Comparison of ENCODE assay signal across 28 cellular contexts in genomic region chr14:101619484-101619883, GRCh38. TPM values are rescaled to one million over a fixed set of nuclear protein-coding genes. Genes with fewer than 3 reads are reported as not detected.
"Had no signal": no experiment of that assay in that cellular context is flagged by ENCODE, and none has a peak within 500 bp of the region (broad histone marks: within the 10 kb centered on the region; RNA-seq: fewer than 3 reads in every experiment).

No MANE protein-coding gene starts in this region.

- H3K27me3 ChIP-seq: ascending aorta, breast epithelium, colonic mucosa, foreskin keratinocyte, gastrocnemius medialis had no signal

- H3K36me3 Mint-ChIP-seq: activated naive CD4-positive, alpha-beta T cell treated with anti-CD3 and anti-CD28 coated beads, Interleukin-2, amount 50 U/mL, for 72 hours; activated naive CD8-positive, alpha-beta T cell treated with anti-CD3 and anti-CD28 coated beads, Interleukin-2, amount 10 ng/mL, durations not matched to agents 7 days and 5 days; brain had no signal

- H3K4me1 Mint-ChIP-seq: activated CD4-positive, alpha-beta T cell treated with anti-CD3 and anti-CD28 coated beads for 36 hours; activated CD4-positive, alpha-beta T cell treated with anti-CD3 and anti-CD28 coated beads, Interleukin-2, amount 10 ng/mL, durations not matched to agents 7 days and 5 days; activated T-helper 17 cell treated with anti-CD3 and anti-CD28 coated beads, Interleukin-2, amount 50 U/mL, for 72 hours had no signal

- H3K4me3 ChIP-seq: ascending aorta, breast epithelium, cardiac muscle cell, colonic mucosa, gastrocnemius medialis had no signal

- H3K9me3 Mint-ChIP-seq: activated CD4-positive, alpha-beta T cell treated with anti-CD3 and anti-CD28 coated beads, Interleukin-2, amount 10 ng/mL, durations not matched to agents 7 days and 5 days; activated CD8-positive, alpha-beta T cell treated with anti-CD3 and anti-CD28 coated beads for 36 hours; activated naive CD4-positive, alpha-beta T cell treated with anti-CD3 and anti-CD28 coated beads for 36 hours; activated naive CD4-positive, alpha-beta T cell treated with anti-CD3 and anti-CD28 coated beads, Interleukin-2, amount 50 U/mL, for 72 hours; activated naive CD8-positive, alpha-beta T cell treated with anti-CD3 and anti-CD28 coated beads, Interleukin-2, amount 10 ng/mL, durations not matched to agents 7 days and 5 days; activated T-cell treated with anti-CD3 and anti-CD28 coated beads, Interleukin-2, amount 50 U/mL, for 4 hours; activated T-helper 17 cell treated with anti-CD3 and anti-CD28 coated beads, Interleukin-2, amount 50 U/mL, for 72 hours had no signal

- H3K4me3 Mint-ChIP-seq: activated CD4-positive, alpha-beta T cell treated with anti-CD3 and anti-CD28 coated beads for 36 hours; activated CD4-positive, alpha-beta T cell treated with anti-CD3 and anti-CD28 coated beads, Interleukin-2, amount 10 ng/mL, durations not matched to agents 7 days and 5 days; activated CD8-positive, alpha-beta T cell treated with anti-CD3 and anti-CD28 coated beads for 36 hours; activated naive CD4-positive, alpha-beta T cell treated with anti-CD3 and anti-CD28 coated beads for 36 hours; activated naive CD8-positive, alpha-beta T cell treated with anti-CD3 and anti-CD28 coated beads, Interleukin-2, amount 10 ng/mL, durations not matched to agents 7 days and 5 days; activated T-cell treated with anti-CD3 and anti-CD28 coated beads, Interleukin-2, amount 50 U/mL, for 4 hours; activated T-helper 17 cell treated with anti-CD3 and anti-CD28 coated beads, Interleukin-2, amount 50 U/mL, for 72 hours; brain; T-helper 17 cell had no signal

- H3K36me3 ChIP-seq: ascending aorta, breast epithelium, cardiac muscle cell, colonic mucosa, gastrocnemius medialis had no signal

- H3K4me1 ChIP-seq: ascending aorta, breast epithelium, colonic mucosa, foreskin keratinocyte, gastrocnemius medialis had no signal

- H3K27ac ChIP-seq: ascending aorta, breast epithelium, cardiac muscle cell, colonic mucosa, foreskin keratinocyte, gastrocnemius medialis had no signal

- DNase-seq: activated CD4-positive, alpha-beta T cell treated with anti-CD3 and anti-CD28 coated beads for 36 hours; activated CD4-positive, alpha-beta T cell treated with anti-CD3 and anti-CD28 coated beads, Interleukin-2, amount 10 ng/mL, durations not matched to agents 7 days and 5 days; activated CD4-positive, alpha-beta T cell treated with anti-CD3 and anti-CD28 coated beads, Interleukin-2, amount 50 U/mL, for 4 hours; activated CD4-positive, CD25-positive, alpha-beta regulatory T cell; activated CD4-positive, CD25-positive, alpha-beta regulatory T cell treated with anti-CD3 and anti-CD28 coated beads, Interleukin-2, amount 50 U/mL, for 72 hours; activated CD8-positive, alpha-beta memory T cell treated with anti-CD3 and anti-CD28 coated beads for 24 hours; activated CD8-positive, alpha-beta T cell treated with anti-CD3 and anti-CD28 coated beads for 36 hours; activated effector memory CD4-positive, alpha-beta T cell treated with Interleukin-2 at 50 U/mL for 16 hours; activated naive CD4-positive, alpha-beta T cell treated with anti-CD3 and anti-CD28 coated beads for 36 hours; activated naive CD8-positive, alpha-beta T cell treated with anti-CD3 and anti-CD28 coated beads, Interleukin-2, amount 10 ng/mL, durations not matched to agents 7 days and 5 days; activated T-cell treated with anti-CD3 and anti-CD28 coated beads, Interleukin-2, amount 50 U/mL, for 4 hours; central memory CD4-positive, alpha-beta T cell; cerebellar nuclear complex; colonic mucosa; effector CD8-positive, alpha-beta T cell; foreskin keratinocyte; gastrocnemius medialis; T-helper 1 cell; T-helper 17 cell had no signal

- H3K27ac Mint-ChIP-seq: activated CD4-positive, alpha-beta T cell treated with anti-CD3 and anti-CD28 coated beads for 36 hours; activated CD4-positive, alpha-beta T cell treated with anti-CD3 and anti-CD28 coated beads, Interleukin-2, amount 10 ng/mL, durations not matched to agents 7 days and 5 days; activated CD8-positive, alpha-beta T cell treated with anti-CD3 and anti-CD28 coated beads for 36 hours; activated naive CD4-positive, alpha-beta T cell treated with anti-CD3 and anti-CD28 coated beads for 36 hours; activated naive CD4-positive, alpha-beta T cell treated with anti-CD3 and anti-CD28 coated beads, Interleukin-2, amount 50 U/mL, for 72 hours; activated naive CD8-positive, alpha-beta T cell treated with anti-CD3 and anti-CD28 coated beads, Interleukin-2, amount 10 ng/mL, durations not matched to agents 7 days and 5 days; activated T-helper 17 cell treated with anti-CD3 and anti-CD28 coated beads, Interleukin-2, amount 50 U/mL, for 72 hours; brain; T-helper 17 cell had no signal

- ATAC-seq: activated CD4-positive, alpha-beta T cell treated with anti-CD3 and anti-CD28 coated beads for 36 hours; activated CD8-positive, alpha-beta T cell treated with anti-CD3 and anti-CD28 coated beads for 36 hours; activated naive CD4-positive, alpha-beta T cell treated with anti-CD3 and anti-CD28 coated beads, Interleukin-2, amount 50 U/mL, for 72 hours; activated T-cell treated with anti-CD3 and anti-CD28 coated beads, Interleukin-2, amount 50 U/mL, for 4 hours; activated T-helper 17 cell treated with anti-CD3 and anti-CD28 coated beads, Interleukin-2, amount 50 U/mL, for 72 hours; esophagus mucosa; foreskin keratinocyte; gastrocnemius medialis; T-helper 17 cell had no signal

- H3K9me3 ChIP-seq: ascending aorta, breast epithelium, colonic mucosa, gastrocnemius medialis had no signal

RNA-seq across cellular contexts. Expression of gene DIO3, which starts 58.2 kb away (rescaled TPM):
- total RNA-seq: activated CD4-positive, alpha-beta T cell treated with anti-CD3 and anti-CD28 coated beads for 36 hours; activated CD4-positive, alpha-beta T cell treated with anti-CD3 and anti-CD28 coated beads, Interleukin-2, amount 10 ng/mL, durations not matched to agents 7 days and 5 days; activated CD8-positive, alpha-beta T cell treated with anti-CD3 and anti-CD28 coated beads for 36 hours; activated naive CD4-positive, alpha-beta T cell treated with anti-CD3 and anti-CD28 coated beads for 36 hours; activated naive CD4-positive, alpha-beta T cell treated with anti-CD3 and anti-CD28 coated beads, Interleukin-2, amount 50 U/mL, for 72 hours; activated naive CD8-positive, alpha-beta T cell treated with anti-CD3 and anti-CD28 coated beads, Interleukin-2, amount 10 ng/mL, durations not matched to agents 7 days and 5 days; activated T-cell treated with anti-CD3 and anti-CD28 coated beads, Interleukin-2, amount 50 U/mL, for 4 hours; activated T-helper 17 cell treated with anti-CD3 and anti-CD28 coated beads, Interleukin-2, amount 50 U/mL, for 72 hours; ascending aorta; dermis microvascular lymphatic vessel endothelial cell; epithelial cell of proximal tubule; foreskin keratinocyte; T-helper 17 cell had no signal
